8 cellular contexts compared by ENCODE assay signal in the genomic region with DNA sequence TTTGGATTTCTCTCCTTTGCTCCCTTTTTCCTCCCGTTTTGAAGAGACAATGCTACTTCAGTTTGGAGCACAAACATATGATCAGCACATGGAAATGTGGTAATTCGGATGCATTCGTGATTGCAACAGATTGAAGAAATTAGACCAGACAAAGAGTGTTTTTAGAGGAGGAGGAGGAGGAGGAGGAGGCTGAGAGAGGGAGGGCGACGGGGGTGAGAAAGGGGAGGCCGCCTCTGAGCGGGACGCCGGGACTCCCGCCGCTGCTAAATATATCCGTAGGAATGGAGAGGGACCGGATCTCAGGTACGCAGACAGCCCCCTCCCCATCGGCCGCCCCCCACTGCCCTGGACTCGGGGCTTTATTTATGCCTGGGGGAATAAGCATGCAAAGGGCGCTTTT.
DNase-seq lines count a peak whose midpoint lies in the region; ATAC-seq, FAIRE-seq and TF ChIP-seq lines count a peak whose summit lies in the region.

No MANE protein-coding gene starts in this region.

- FAIRE-seq in GM12891 (lab: Jason Lieb, UNC), result no peak

- peak; percentile 24 for DNase-seq in ACHN
- DNase-seq in astrocyte of the spinal cord (ENCODE audit: low read depth, low spot score), result peak; percentile 57
- DNase-seq in NCI-H82 (lab: John Stamatoyannopoulos, UW), result no peak
- DNase-seq in GM12891 (ENCODE audit: insufficient read length, low spot score), result no peak

- no peak for ATAC-seq in GM21529 (IDR thresholded peaks at IDR 0.05; ENCODE audit: unreplicated experiment)
- ATAC-seq in GM18909 (IDR thresholded peaks at IDR 0.05; ENCODE audit: poor library complexity, unreplicated experiment), result no peak

- peaks cover 24% of the 10 kb centered on the region for H3K4me1 ChIP-seq in HUES48 (ENCODE audit: control insufficient read depth, insufficient read depth, low read length)
- peaks cover 80% of the 10 kb centered on the region for H3K4me1 ChIP-seq in mononuclear cell (ENCODE audit: insufficient read depth, low read length)

- H3K9me3 ChIP-seq in HUES48 (ENCODE audit: control insufficient read depth, insufficient read depth, low read length), result no peaks in the 10 kb centered on the region
- no peaks in the 10 kb centered on the region for H3K9me3 ChIP-seq in mononuclear cell (ENCODE audit: low read depth, low read length)

- H3K4me3 ChIP-seq in HUES48 (ENCODE audit: low read depth, low read length) (no peak overlapping the region; the same call in 1 of the 2 replicates), astrocyte of the spinal cord (ENCODE audit: low read depth, low read length) (peak overlapping the region; percentile 62), mononuclear cell (ENCODE audit: low read length) (peak overlapping the region; percentile 31)

- no peak overlapping the region for H3K9ac ChIP-seq in HUES48 (ENCODE audit: low read depth, low read length)

- no peak for TF ChIP-seq CTCF in astrocyte of the spinal cord (IDR thresholded peaks at IDR 0.05; ENCODE audit: low read depth, low read length)

- in situ Hi-C loops in ACHN (cut with HindIII; ENCODE audit: low pct_ligation_motif_present, low pct_unique_long_range_greater_than_20kb, low sequenced_read_pairs) (no loop called here), astrocyte of the spinal cord (cut with HindIII; ENCODE audit: low sequenced_read_pairs) (no loop called here)

- peak overlapping the region; percentile 2 for H3K27ac ChIP-seq in HUES48 (ENCODE audit: low read depth, low read length)

- H3K27me3 ChIP-seq in HUES48 (ENCODE audit: control insufficient read depth, insufficient read depth, low read length) (no peaks in the 10 kb centered on the region), mononuclear cell (ENCODE audit: insufficient read depth, low read length) (no peaks in the 10 kb centered on the region)

- H3K36me3 ChIP-seq in HUES48 (ENCODE audit: control insufficient read depth, insufficient read depth, low read length), result no peaks in the 10 kb centered on the region

- no peak for TF ChIP-seq POLR2A in GM12891 (IDR thresholded peaks at IDR 0.05; ENCODE audit: low read depth, low read length)

TF ChIP-seq in GM12891, 5 proteins besides CTCF, POLR2A, EP300 and RAD21:
- TF ChIP-seq POLR2AphosphoS5 (IDR thresholded peaks at IDR 0.05; ENCODE audit: low read depth, low read length) (no peak), TAF1 (IDR thresholded peaks at IDR 0.05; ENCODE audit: low read depth, low read length) (no peak), POU2F2 (IDR thresholded peaks at IDR 0.05; ENCODE audit: low read depth, low read length) (no peak), PAX5 (IDR thresholded peaks at IDR 0.05; ENCODE audit: insufficient read depth, low read length, severe bottlenecking) (no peak), SPI1 (IDR thresholded peaks at IDR 0.05; ENCODE audit: low read depth, low read length) (no peak)
TF ChIP-seq in GM12891: peak in this region for 0.

Comparison
In these comparisons a context has a peak if more than half of its experiments do, and no peak if none do; other contexts are left out.
1. DNase-seq: peak in ACHN (single experiment) and astrocyte of the spinal cord (single experiment); none in NCI-H82 (single experiment) and GM12891 (single experiment).